23 cellular contexts compared by ENCODE assay signal in the genomic region with DNA sequence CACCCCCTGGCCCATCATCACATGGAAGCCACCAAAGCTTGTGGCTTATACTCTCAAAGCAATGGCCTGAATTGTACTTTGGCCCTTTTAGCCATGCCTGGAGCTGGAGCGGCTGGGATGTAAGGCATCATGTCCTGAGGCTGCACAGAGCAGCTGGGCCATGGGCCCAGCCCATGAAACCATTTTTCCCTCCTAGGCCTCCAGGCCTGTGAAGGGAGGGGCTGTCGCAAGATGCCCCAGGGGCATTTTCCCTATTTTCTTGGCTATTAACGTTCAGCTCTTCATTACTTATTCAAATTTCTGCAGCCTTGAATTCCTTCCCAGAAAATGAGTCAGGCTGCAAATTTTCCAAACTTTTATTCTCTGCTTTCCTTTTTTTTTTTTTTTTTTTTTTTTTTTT.
"Had no signal": no experiment of that assay in that cellular context is flagged by ENCODE, and none has a peak within 500 bp of the region (broad histone marks: within the 10 kb centered on the region; RNA-seq: fewer than 3 reads in every experiment).

No MANE protein-coding gene starts in this region.

- H3K27me3 ChIP-seq: gastrocnemius medialis, heart right ventricle, right lobe of liver, tibial nerve had no signal

- DNase-seq: cortex of kidney; effector memory CD4-positive, alpha-beta T cell; gastrocnemius medialis; heart right ventricle; hypothalamus; islet precursor cell; mammary epithelial cell; mucosa of descending colon; naive thymus-derived CD8-positive, alpha-beta T cell; psoas muscle; retina; right lobe of liver; spleen; stimulated activated CD4-positive, alpha-beta T cell treated with anti-CD3 and anti-CD28 coated beads, Interleukin-15, amount 100 ng/mL, for 24 hours; stimulated activated CD4-positive, alpha-beta T cell treated with anti-CD3 and anti-CD28 coated beads, Interleukin-1b, Interleukin-23, amount 100 ng/mL, for 48 hours; stimulated activated CD4-positive, alpha-beta T cell treated with anti-CD3 and anti-CD28 coated beads, Interleukin-4, amount 100 ng/mL, for 24 hours had no signal

- H3K4me3 ChIP-seq: gastrocnemius medialis, heart right ventricle, mucosa of descending colon, psoas muscle, right lobe of liver, spleen, tibial nerve had no signal

- H3K4me1 Mint-ChIP-seq: naive thymus-derived CD8-positive, alpha-beta T cell; stimulated activated memory B cell treated with anti-CD40 and anti-IgM and Interleukin-4, amounts not matched to agents 10 μg/mL and 1 μg/mL and 100 μg/mL, for 72 hours had no signal

- H3K9me3 ChIP-seq: gastrocnemius medialis, neutrophil, right lobe of liver had no signal

- H3K27ac ChIP-seq: gastrocnemius medialis, heart right ventricle, neutrophil, psoas muscle, right lobe of liver, spleen, tibial nerve had no signal

- H3K27me3 Mint-ChIP-seq: stimulated activated memory B cell treated with anti-CD40 and anti-IgM and Interleukin-4, amounts not matched to agents 10 μg/mL and 1 μg/mL and 100 μg/mL, for 72 hours had no signal

- H3K27ac Mint-ChIP-seq: naive thymus-derived CD8-positive, alpha-beta T cell; stimulated activated memory B cell treated with anti-CD40 and anti-IgM and Interleukin-4, amounts not matched to agents 10 μg/mL and 1 μg/mL and 100 μg/mL, for 72 hours; stimulated activated naive CD8-positive, alpha-beta T cell treated with anti-CD3 and anti-CD28 coated beads, Interleukin-15, Interleukin-2, amounts not matched to agents 100 ng/mL and 50 ng/mL, for 24 hours had no signal

- H3K36me3 ChIP-seq: gastrocnemius medialis, heart right ventricle, neutrophil, right lobe of liver, spleen, tibial nerve had no signal

- H3K4me1 ChIP-seq: gastrocnemius medialis, heart right ventricle, psoas muscle, right lobe of liver, spleen, tibial nerve had no signal

- FAIRE-seq: endometrium had no signal

- ATAC-seq: esophagus mucosa; gastrocnemius medialis; heart right ventricle; left lobe of liver; mucosa of descending colon; naive thymus-derived CD8-positive, alpha-beta T cell; psoas muscle; right lobe of liver; stimulated activated memory B cell treated with anti-CD40 and anti-IgM and Interleukin-4, amounts not matched to agents 10 μg/mL and 1 μg/mL and 100 μg/mL, for 72 hours had no signal

- H3K4me3 Mint-ChIP-seq: naive thymus-derived CD8-positive, alpha-beta T cell; stimulated activated memory B cell treated with anti-CD40 and anti-IgM and Interleukin-4, amounts not matched to agents 10 μg/mL and 1 μg/mL and 100 μg/mL, for 72 hours; stimulated activated naive CD8-positive, alpha-beta T cell treated with anti-CD3 and anti-CD28 coated beads, Interleukin-15, Interleukin-2, amounts not matched to agents 100 ng/mL and 50 ng/mL, for 24 hours had no signal
